ENCODE assay signal across 4 cellular contexts in genomic region chr19:40009674-40010073, GRCh38.
TF ChIP-seq lines count a peak whose summit lies in the region.

No MANE protein-coding gene starts in this region.

TF ChIP-seq in SK-N-SH treated with all-trans-retinoic acid at 6 μM for 48 hours, 23 proteins besides CTCF, POLR2A, EP300 and RAD21:
- TF ChIP-seq CREB5 (CRISPR knock-in tag; IDR thresholded peaks at IDR 0.05; ENCODE audit: low read depth) (no peak), ARNTL (CRISPR knock-in tag; IDR thresholded peaks at IDR 0.05; ENCODE audit: borderline replicate concordance, low read depth) (no peak), ZNF8 (CRISPR knock-in tag; IDR thresholded peaks at IDR 0.05) (peak; percentile 99)
TF ChIP-seq in SK-N-SH treated with all-trans-retinoic acid at 6 μM for 48 hours: peak in this region for 1.

TF ChIP-seq in SK-N-SH, 30 proteins besides CTCF, POLR2A, EP300 and RAD21:
- TF ChIP-seq CHD2 (IDR thresholded peaks at IDR 0.05; ENCODE audit: low read length, partially characterized antibody): no peak
- no peak for TF ChIP-seq RXRA (IDR thresholded peaks at IDR 0.05; ENCODE audit: borderline replicate concordance, low read depth)
- no peak for TF ChIP-seq FOSL2 (IDR thresholded peaks at IDR 0.05; ENCODE audit: borderline replicate concordance, low read depth)
- TF ChIP-seq USF1 (IDR thresholded peaks at IDR 0.05; ENCODE audit: borderline replicate concordance, low read depth): no peak
- TF ChIP-seq TCF12 (IDR thresholded peaks at IDR 0.05): no peak
- no peak for TF ChIP-seq TAF1 (IDR thresholded peaks at IDR 0.05; ENCODE audit: borderline replicate concordance, low read depth, low read length)
- TF ChIP-seq MAX (IDR thresholded peaks at IDR 0.05; ENCODE audit: low read depth): no peak
- TF ChIP-seq PBX3 (IDR thresholded peaks at IDR 0.05): no peak
- TF ChIP-seq IRF3 (IDR thresholded peaks at IDR 0.05; ENCODE audit: low read depth, low read length): no peak
- TF ChIP-seq MXI1 (IDR thresholded peaks at IDR 0.05; ENCODE audit: low read depth, low read length): no peak
- TF ChIP-seq GABPA (IDR thresholded peaks at IDR 0.05; ENCODE audit: low read depth): no peak
- TF ChIP-seq SMC3 (IDR thresholded peaks at IDR 0.05; ENCODE audit: low read depth, low read length): no peak
- TF ChIP-seq NRF1 (IDR thresholded peaks at IDR 0.05; ENCODE audit: low read depth, low read length): no peak
- TF ChIP-seq FOXJ3 (CRISPR knock-in tag; IDR thresholded peaks at IDR 0.05): no peak
- TF ChIP-seq JUND (IDR thresholded peaks at IDR 0.05): no peak
- TF ChIP-seq TEAD4 (IDR thresholded peaks at IDR 0.05; ENCODE audit: borderline replicate concordance, insufficient read depth): no peak
- TF ChIP-seq ZBTB33 (IDR thresholded peaks at IDR 0.05; ENCODE audit: borderline replicate concordance, low read depth): no peak
TF ChIP-seq in SK-N-SH: peak in this region for 0.

TF ChIP-seq in HEK293, 187 proteins besides CTCF, POLR2A, EP300 and RAD21:
- TF ChIP-seq ZNF792 (tag by site-specific recombination; IDR thresholded peaks at IDR 0.05) (no peak), ZNF530 (tag by site-specific recombination; IDR thresholded peaks at IDR 0.05; ENCODE audit: low read depth) (no peak), ZNF184 (tag by site-specific recombination; IDR thresholded peaks at IDR 0.05) (no peak), ZNF146 (tag by site-specific recombination; IDR thresholded peaks at IDR 0.05) (peak; percentile 95), ZNF280D (tag by site-specific recombination; IDR thresholded peaks at IDR 0.05) (peak; percentile 8; the same call in 1 of the 2 replicates), ELK4 (IDR thresholded peaks at IDR 0.05; ENCODE audit: borderline replicate concordance, low read depth, low read length) (no peak)

TF ChIP-seq in K562, 482 proteins besides CTCF, POLR2A, EP300 and RAD21:
- peak; percentile 65 for TF ChIP-seq ZNF146 (CRISPR knock-in tag; IDR thresholded peaks at IDR 0.05; ENCODE audit: unreplicated experiment)
- no peak for TF ChIP-seq ZHX1 (conservative IDR thresholded peaks at IDR 0.05; ENCODE audit: low read length)
- 0 out of 3 replicates have a peak, but pooled peaks of 1 of the 2 experiments have one; percentile 12 for TF ChIP-seq CBX3 (IDR thresholded peaks at IDR 0.05; ENCODE audit: borderline replicate concordance in 1 of 2, low read length in 2 of 2)
- peak; percentile 62 for TF ChIP-seq RBM25 (IDR thresholded peaks at IDR 0.05; ENCODE audit: low read depth, low read length, severe bottlenecking)
- TF ChIP-seq PTBP1 (IDR thresholded peaks at IDR 0.05; ENCODE audit: low read depth, low read length): no peak
- peak; percentile 56; the same call in 1 of the 2 replicates for TF ChIP-seq ZNF24 (IDR thresholded peaks at IDR 0.05)
TF ChIP-seq in K562: peak in this region for 4.
